ENCODE assay signal across 8 cellular contexts in the genomic region with DNA sequence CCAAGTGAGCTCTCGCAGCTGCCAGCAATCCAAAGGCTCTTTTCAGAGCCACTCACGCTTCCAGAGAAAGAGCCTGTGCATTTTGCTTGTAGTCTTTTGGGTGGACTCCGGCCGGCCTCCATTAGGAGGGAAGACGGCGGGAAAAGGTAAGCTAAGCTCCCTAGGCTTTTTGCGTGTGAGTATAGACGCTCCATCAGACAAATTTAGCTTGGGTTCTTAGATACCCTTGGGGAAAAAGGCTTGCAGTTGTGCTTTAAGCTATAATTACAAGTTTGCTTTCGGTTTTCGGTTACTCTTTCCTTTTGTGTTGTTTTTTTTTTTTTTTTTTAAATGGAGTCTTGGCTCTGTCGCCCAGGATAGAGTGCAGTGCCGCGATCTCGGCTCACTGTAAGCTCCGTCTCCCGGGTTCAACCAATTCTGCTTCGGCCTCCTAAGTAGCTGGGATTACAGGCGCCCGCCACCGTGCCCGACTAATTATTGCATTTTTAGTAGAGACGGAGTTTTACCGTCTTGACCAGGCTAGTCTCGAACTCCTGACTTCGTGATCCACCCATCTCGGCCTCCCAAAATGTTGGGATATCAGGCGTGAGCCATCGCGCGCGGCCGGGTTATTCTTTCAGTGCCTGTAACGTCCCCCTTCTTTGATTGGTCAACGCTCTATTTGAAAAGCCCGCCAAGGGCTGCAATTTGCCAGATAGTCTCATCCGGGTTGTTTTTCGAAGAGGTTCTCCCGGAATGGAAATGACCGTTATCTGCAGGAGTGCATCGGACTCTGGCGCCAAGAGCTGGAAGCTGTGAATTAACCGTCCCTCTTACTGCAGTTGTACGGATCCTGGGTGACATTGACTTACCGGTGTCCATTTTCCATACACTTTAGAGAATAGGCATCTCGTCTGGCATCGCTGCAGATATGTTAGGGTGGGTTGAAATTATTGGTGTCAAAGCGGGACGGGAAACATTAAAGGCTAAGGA. TPM values are rescaled to one million over a fixed set of nuclear protein-coding genes. Genes with fewer than 3 reads are reported as not detected.
DNase-seq lines count a peak whose midpoint lies in the region; ATAC-seq, FAIRE-seq and TF ChIP-seq lines count a peak whose summit lies in the region.

No MANE protein-coding gene starts in this region.

- WGBS in GM23248 (ENCODE audit: low coverage in 1 of 2, low lambda C conversion rate in 2 of 2, missing lambda C conversion rate in 2 of 2), 2 experiments, result 0 to 2% methylated on average over 48 of the region's 48 CpGs
- 0 to 1% (median 0%) methylated on average over 48 of the region's 48 CpGs for WGBS in spleen, 5 donors

- H3K9me3 Mint-ChIP-seq in activated B cell treated with CpG ODN at 0.5 μM for 24 hours, result no peaks in the 10 kb centered on the region

- POLR2A ChIA-PET in A673 (lab: Charles Lee; ENCODE audit: low non-redundant PET), result interaction anchor here (0.7 to 3.5 kb wide), 11 partner anchors 21 to 766 kb away, joined by 4 to 78 read pairs (median 11); a partner anchor contains a TSS
- POLR2A ChIA-PET in activated B cell treated with CpG ODN at 0.5 μM for 24 hours (lab: Charles Lee), result interaction anchor here (0.5 to 6.5 kb wide), 55 partner anchors 8 to 1873 kb away, joined by 3 to 626 read pairs (median 12); a partner anchor contains a TSS

- peaks cover 56% of the 10 kb centered on the region for H3F3A ChIP-seq in GM23248 (ENCODE audit: insufficient read depth)

- H3K9me3 ChIP-seq in A673 (ENCODE audit: low read depth, low read length, poor library complexity, severe bottlenecking), result no peaks in the 10 kb centered on the region
- H3K9me3 ChIP-seq in GM23248 (ENCODE audit: low read depth), result no peaks in the 10 kb centered on the region
- no peaks in the 10 kb centered on the region for H3K9me3 ChIP-seq in keratinocyte (ENCODE audit: control insufficient read depth, low read depth, low read length)
- peaks cover 0 to 11% (median 0%) of the 10 kb centered on the region in 8 donors for H3K9me3 ChIP-seq in spleen

- intact Hi-C loops in A673 (cut with micrococcal nuclease; ENCODE audit: unreplicated experiment), result loop anchor here (2.0 to 10.0 kb wide), 6 partner anchors 82 to 1862 kb away; a partner anchor contains a TSS
- intact Hi-C loops in activated B cell treated with CpG ODN at 0.5 μM for 24 hours (cut with micrococcal nuclease), result loop anchor here (1.0 to 10.0 kb wide), 18 partner anchors 22 to 1873 kb away; a partner anchor contains a TSS
- intact Hi-C loops in spleen (cut with DNase I; ENCODE audit: low total_unique reads), result loop anchor here (5.0 to 10.0 kb wide), 4 partner anchors 82 to 709 kb away; a partner anchor contains a TSS

- no TSS peak for BruUV-seq in A673 (replicated peaks; lab: Mats Ljungman, UMichigan)

- no peak overlapping the region for H3K4me3 Mint-ChIP-seq in activated B cell treated with CpG ODN at 0.5 μM for 24 hours

- FAIRE-seq in keratinocyte (lab: Jason Lieb, UNC), result no peak

- H3K9me2 ChIP-seq in GM23248 (ENCODE audit: insufficient read depth), result no peaks in the 10 kb centered on the region

- H3K79me2 ChIP-seq in GM23248 (ENCODE audit: insufficient read depth), result no peaks in the 10 kb centered on the region
- H3K79me2 ChIP-seq in keratinocyte (ENCODE audit: control insufficient read depth, insufficient read depth, low read length), result no peaks in the 10 kb centered on the region

- dilution Hi-C loops in keratinocyte (cut with MboI; ENCODE audit: extremely low pct_ligation_motif_present, low sequenced_read_pairs), result no loop called here

- peak; percentile 95 for DNase-seq in A673 (ENCODE audit: low spot score)
- DNase-seq in GM23248, result peak; percentile 98
- peak; percentile 92 for DNase-seq in NCI-H2196 treated with DMSO at 0.1 percent for 48 hours (lab: John Stamatoyannopoulos, UW; ENCODE audit: unreplicated experiment)
- peak; percentile 58 for DNase-seq in activated B cell treated with CpG ODN at 0.5 μM for 24 hours
- DNase-seq in cerebellar nuclear complex (lab: John Stamatoyannopoulos, UW), result peak; percentile 51 to 58
- DNase-seq in keratinocyte (ENCODE audit: low read depth, low spot score), result no peak
- peak; percentile 88 for DNase-seq in spleen

- H3K4me3 ChIP-seq in A673 (ENCODE audit: low read depth, low read length, poor library complexity, severe bottlenecking), result peak overlapping the region; percentile 63
- H3K4me3 ChIP-seq in GM23248, result peak overlapping the region; percentile 96
- H3K4me3 ChIP-seq in keratinocyte (ENCODE audit: control insufficient read depth in 2 of 3, extremely low read depth in 1 of 3, insufficient read depth in 2 of 3, low read depth in 1 of 3, low read length in 3 of 3), result peak overlapping the region; percentile 54 to 100 (median 99)
- H3K4me3 ChIP-seq in spleen, result peak overlapping the region; percentile 45 to 77 (median 63)

- no peaks in the 10 kb centered on the region for H3K9me1 ChIP-seq in keratinocyte (ENCODE audit: control insufficient read depth, extremely low read depth, insufficient read depth, low read length)

- peaks cover 22% of the 10 kb centered on the region for H3K4me1 ChIP-seq in A673 (ENCODE audit: insufficient read depth, low read length, poor library complexity, severe bottlenecking)
- peaks cover 3% of the 10 kb centered on the region; the same call in 1 of the 2 replicates for H3K4me1 ChIP-seq in GM23248 (ENCODE audit: insufficient read depth)
- H3K4me1 ChIP-seq in keratinocyte (ENCODE audit: control insufficient read depth, extremely low read depth, insufficient read depth, low read length), result peaks cover 23% of the 10 kb centered on the region
- H3K4me1 ChIP-seq in spleen, result peaks cover 4 to 60% (median 35%) of the 10 kb centered on the region in 6 donors

- in situ Hi-C loops in GM23248 (cut with MboI), result loop anchor here (10.0 kb wide), 1 partner anchor 739 kb away; no protein-coding TSS in a partner anchor

- H3K27me3 ChIP-seq in A673 (replicated peaks; ENCODE audit: insufficient read depth, low read depth, low read length, poor library complexity) (no peaks in the 10 kb centered on the region), GM23248 (replicated peaks; ENCODE audit: insufficient read depth) (no peaks in the 10 kb centered on the region), keratinocyte (ENCODE audit: control insufficient read depth, extremely low read depth, insufficient read depth, low read length) (no peaks in the 10 kb centered on the region), spleen (replicated peaks in 1 of 7) (peaks cover 0 to 9% (median 0%) of the 10 kb centered on the region in 7 donors)

- H3K27ac Mint-ChIP-seq in activated B cell treated with CpG ODN at 0.5 μM for 24 hours, result no peak overlapping the region

- peak overlapping the region; percentile 85 for H3K4me2 ChIP-seq in GM23248 (ENCODE audit: unreplicated experiment)
- H3K4me2 ChIP-seq in keratinocyte (ENCODE audit: control insufficient read depth, extremely low read depth, insufficient read depth, low read depth, low read length), result peak overlapping the region; percentile 100

- no peak for TF ChIP-seq CTCF in A673 (conservative IDR thresholded peaks at IDR 0.05; ENCODE audit: low read depth, low read length)
- no peak for TF ChIP-seq CTCF in activated B cell treated with CpG ODN at 0.5 μM for 24 hours (IDR thresholded peaks at IDR 0.05)
- TF ChIP-seq CTCF in keratinocyte (optimal IDR thresholded peaks at IDR 0.05 in 1 of 3, IDR thresholded peaks at IDR 0.05 in 1 of 3, conservative IDR thresholded peaks at IDR 0.05 in 1 of 3; ENCODE audit: extremely low read depth in 1 of 3, insufficient read depth in 2 of 3, low read length in 3 of 3), result no peak
- TF ChIP-seq CTCF in spleen (IDR thresholded peaks at IDR 0.05 in 8 of 11, conservative IDR thresholded peaks at IDR 0.05 in 3 of 11), result no peak

- H3K27me3 Mint-ChIP-seq in activated B cell treated with CpG ODN at 0.5 μM for 24 hours, result no peaks in the 10 kb centered on the region

- peaks cover 9% of the 10 kb centered on the region for H3K36me3 Mint-ChIP-seq in activated B cell treated with CpG ODN at 0.5 μM for 24 hours (ENCODE audit: low read depth)

- CTCF ChIA-PET in A673 (lab: Charles Lee), result interaction anchor here (0.6 kb wide), 2 partner anchors 69 to 248 kb away, joined by 3 read pairs; a partner anchor contains a TSS
- CTCF ChIA-PET in activated B cell treated with CpG ODN at 0.5 μM for 24 hours (lab: Charles Lee), result interaction anchor here (0.6 to 5.6 kb wide), 26 partner anchors 21 to 767 kb away, joined by 3 to 70 read pairs (median 6); a partner anchor contains a TSS

- H3K9ac ChIP-seq in GM23248 (peak overlapping the region; percentile 86), keratinocyte (ENCODE audit: control insufficient read depth, extremely low read depth, insufficient read depth, low read length) (peak overlapping the region; percentile 88)

- TF ChIP-seq POLR2A in spleen (IDR thresholded peaks at IDR 0.05), result no peak

- ATAC-seq in activated B cell treated with CpG ODN at 0.5 μM for 24 hours (ENCODE audit: low read depth), result peak; percentile 8
- ATAC-seq in GM18873 (IDR thresholded peaks at IDR 0.05; ENCODE audit: low FRiP score, unreplicated experiment), result no peak

- H3K36me3 ChIP-seq in A673 (ENCODE audit: insufficient read depth, low read length, poor library complexity, severe bottlenecking) (no peaks in the 10 kb centered on the region), GM23248 (ENCODE audit: low read depth) (no peaks in the 10 kb centered on the region), keratinocyte (ENCODE audit: control insufficient read depth in 2 of 2, extremely low read depth in 1 of 2, insufficient read depth in 2 of 2, low read length in 2 of 2) (no peaks in the 10 kb centered on the region), spleen (no peaks in the 10 kb centered on the region)

- peak overlapping the region; percentile 94 for H3K27ac ChIP-seq in A673 (ENCODE audit: low read depth, low read length, poor library complexity, severe bottlenecking)
- peak overlapping the region; percentile 74 for H3K27ac ChIP-seq in GM23248
- H3K27ac ChIP-seq in keratinocyte (ENCODE audit: control insufficient read depth, insufficient read depth, low read length), result peak overlapping the region; percentile 90
- H3K27ac ChIP-seq in spleen, result peak overlapping the region; percentile 78 to 95 (median 94)

- peaks cover 32% of the 10 kb centered on the region for H3K4me1 Mint-ChIP-seq in activated B cell treated with CpG ODN at 0.5 μM for 24 hours

- H2AFZ ChIP-seq in GM23248 (peak overlapping the region; percentile 100), keratinocyte (ENCODE audit: control insufficient read depth, low read length) (peak overlapping the region; percentile 67)

- H4K20me1 ChIP-seq in GM23248 (ENCODE audit: insufficient read depth) (no peaks in the 10 kb centered on the region), keratinocyte (ENCODE audit: control insufficient read depth, extremely low read depth, insufficient read depth, low read length) (no peaks in the 10 kb centered on the region)

RNA-seq across cellular contexts. Expression of a gene that starts 18.1 kb away (rescaled TPM):
- not detected in 2 replicates for total RNA-seq in A673 (2021)
- total RNA-seq in GM23248 (2014; rRNA removed; shearing (Covaris generic)), result not detected in 2 replicates
- not detected in 2 replicates for polyA plus RNA-seq in GM23248 (2016; fragmentation: Nextera tagmentation; extraction: Ambion mirVana)
- not detected in 2 replicates for total RNA-seq in activated B cell treated with CpG ODN at 0.5 μM for 24 hours
- not detected in 3 replicates for polyA plus RNA-seq in keratinocyte
- not detected for polyA plus RNA-seq in keratinocyte (2011; ENCODE audit: low read depth)
- not detected in 2 replicates for polyA plus RNA-seq in keratinocyte (2011; cell fraction: cytosol; rRNA removed)
- not detected in 2 replicates for polyA plus RNA-seq in keratinocyte (2011; cell fraction: nucleus; rRNA removed)
- polyA plus RNA-seq in keratinocyte (2012; ENCODE audit: low replicate concordance), result not detected in 2 replicates
- not detected in 3 replicates for polyA minus RNA-seq in keratinocyte
- polyA minus RNA-seq in keratinocyte (2011; cell fraction: cytosol; rRNA and poly(A)+ RNA removed), result not detected
- polyA minus RNA-seq in keratinocyte (2011; cell fraction: nucleus; rRNA and poly(A)+ RNA removed), result not detected in 2 replicates
- not detected for total RNA-seq in spleen
- polyA plus RNA-seq in spleen, result not detected
